Comparison of ENCODE assay signal across 2 cellular contexts in the genomic region with DNA sequence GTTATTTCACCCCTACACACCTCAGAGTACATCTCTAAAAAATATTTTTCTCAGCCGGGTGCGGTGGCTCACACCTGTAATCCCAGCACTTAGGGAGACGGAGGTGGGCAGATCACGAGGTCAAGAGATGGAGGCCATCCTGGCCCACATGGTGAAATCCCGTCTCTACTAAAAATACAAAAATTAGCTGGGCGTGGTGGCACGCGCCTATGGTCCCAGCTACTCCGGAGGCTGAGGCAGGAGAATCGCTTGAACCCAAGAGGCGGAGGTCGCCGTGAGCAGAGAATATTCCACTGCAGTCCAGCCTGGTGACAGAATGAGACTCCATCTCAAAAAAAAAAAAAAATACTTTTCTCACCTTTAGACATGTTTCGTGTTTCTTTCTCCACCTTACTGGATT. TPM values are rescaled to one million over a fixed set of nuclear protein-coding genes. Genes with fewer than 3 reads are reported as not detected.
"Had no signal": no experiment of that assay in that cellular context is flagged by ENCODE, and none has a peak within 500 bp of the region (broad histone marks: within the 10 kb centered on the region; RNA-seq: fewer than 3 reads in every experiment).

No MANE protein-coding gene starts in this region.

RNA-seq across cellular contexts. Expression of gene SRRM4, which starts 52.0 kb away (rescaled TPM):
- total RNA-seq: GM23248, HFFc6 had no signal
